In the genomic region with DNA sequence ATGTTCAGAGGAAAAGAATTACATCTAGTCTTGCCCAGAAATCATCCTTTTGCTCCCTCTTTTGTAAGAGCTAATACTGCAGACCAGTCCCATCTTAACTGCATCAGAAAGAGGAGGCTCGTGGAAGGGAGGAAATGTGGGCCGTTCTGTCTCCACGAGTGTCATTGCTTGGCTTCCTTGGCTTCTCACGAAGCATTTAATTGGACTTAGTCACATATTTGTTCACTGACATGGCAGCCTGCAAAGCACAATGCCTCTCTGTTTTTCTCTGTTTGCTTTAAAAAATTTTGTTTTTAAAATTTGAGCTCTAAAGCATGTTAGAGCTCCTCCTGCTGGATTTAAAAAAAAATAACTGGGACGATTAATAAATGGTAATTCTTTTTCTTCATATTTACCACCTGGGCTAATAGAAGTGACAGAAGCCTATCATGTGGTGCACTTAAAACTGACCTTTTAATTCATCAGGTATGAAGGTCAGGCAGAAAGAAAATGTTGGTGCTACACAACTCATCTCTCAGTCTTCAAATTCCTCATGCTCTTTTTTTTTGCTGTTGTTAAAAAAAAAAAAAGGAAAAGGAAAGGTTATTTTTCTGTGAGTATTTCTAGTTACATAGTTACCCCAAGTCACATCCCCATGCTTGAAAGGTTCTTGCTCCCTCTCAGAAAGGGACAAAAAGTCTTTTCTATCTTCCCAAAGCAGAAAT, we compare ENCODE assay signal across 8 cellular contexts. TPM values are rescaled to one million over a fixed set of nuclear protein-coding genes. Genes with fewer than 3 reads are reported as not detected.
A peak's percentile ranks its signal among the peaks of the same experiment; 100 is the strongest.
DNase-seq lines count a peak whose midpoint lies in the region; ATAC-seq, FAIRE-seq and TF ChIP-seq lines count a peak whose summit lies in the region.

No MANE protein-coding gene starts in this region.

- peak; percentile 80 for FAIRE-seq in pancreas (lab: Jason Lieb, UNC)

- H3K4me3 Mint-ChIP-seq in activated naive CD8-positive, alpha-beta T cell treated with anti-CD3 and anti-CD28 coated beads, Interleukin-2, amount 10 ng/mL, durations not matched to agents 7 days and 5 days = peak overlapping the region; percentile 34

- H3K4me1 Mint-ChIP-seq in activated naive CD8-positive, alpha-beta T cell treated with anti-CD3 and anti-CD28 coated beads, Interleukin-2, amount 10 ng/mL, durations not matched to agents 7 days and 5 days = peaks cover 49% of the 10 kb centered on the region

- H3K4me1 ChIP-seq in pancreas = peaks cover 0 to 11% (median 8%) of the 10 kb centered on the region in 3 donors

- TF ChIP-seq CTCF in GM20000 (IDR thresholded peaks at IDR 0.05; ENCODE audit: extremely low read depth, missing control alignments) = no peak
- peak in 2 of 4 donors; percentile 36 for TF ChIP-seq CTCF in pancreas (IDR thresholded peaks at IDR 0.05)

- WGBS in pancreas, 2 donors = 6 to 9% methylated on average over 5 of the region's 5 CpGs

- peak overlapping the region in 2 of 4 donors; percentile 29 to 33 for H3K27ac ChIP-seq in pancreas

- H3K36me3 ChIP-seq in pancreas = no peaks in the 10 kb centered on the region

- no peaks in the 10 kb centered on the region for H3K9me3 Mint-ChIP-seq in activated naive CD8-positive, alpha-beta T cell treated with anti-CD3 and anti-CD28 coated beads, Interleukin-2, amount 10 ng/mL, durations not matched to agents 7 days and 5 days

- DNase-seq in CD1c-positive myeloid dendritic cell (ENCODE audit: extremely low spot score) (peak; percentile 48), GM20000 (ENCODE audit: low spot score) (peak; percentile 25), NCI-H460 (ENCODE audit: extremely low read depth, low read depth) (peak; percentile 90), head of caudate nucleus (peak in 41 of 42 donors; percentile 8 to 86 (median 57)), pancreas (peak in 3 of 6 donors; percentile 30 to 46 (median 32)), SK-N-DZ (ENCODE audit: low spot score) (no peak)
- no peak for DNase-seq in activated naive CD8-positive, alpha-beta T cell treated with anti-CD3 and anti-CD28 coated beads, Interleukin-2, amount 10 ng/mL, durations not matched to agents 7 days and 5 days

- no peaks in the 10 kb centered on the region for H3K27me3 ChIP-seq in pancreas

- ATAC-seq in activated naive CD8-positive, alpha-beta T cell treated with anti-CD3 and anti-CD28 coated beads, Interleukin-2, amount 10 ng/mL, durations not matched to agents 7 days and 5 days (ENCODE audit: low read depth) = peak; percentile 31
- ATAC-seq in pancreas (peak; percentile 64 to 86 (median 84)), GM21576 (IDR thresholded peaks at IDR 0.05; ENCODE audit: unreplicated experiment) (no peak)

- H3K36me3 Mint-ChIP-seq in activated naive CD8-positive, alpha-beta T cell treated with anti-CD3 and anti-CD28 coated beads, Interleukin-2, amount 10 ng/mL, durations not matched to agents 7 days and 5 days = peaks cover 1% of the 10 kb centered on the region

- no peaks in the 10 kb centered on the region for H3K9me3 ChIP-seq in pancreas

- POLR2A ChIA-PET in activated naive CD8-positive, alpha-beta T cell treated with anti-CD3 and anti-CD28 coated beads, Interleukin-2, amount 10 ng/mL, durations not matched to agents 7 days and 5 days (lab: Charles Lee) = interaction anchor here (1.0 to 1.8 kb wide), 2 partner anchors 19 to 41 kb away, joined by 4 to 5 read pairs; no protein-coding TSS in a partner anchor

- H3K27me3 Mint-ChIP-seq in activated naive CD8-positive, alpha-beta T cell treated with anti-CD3 and anti-CD28 coated beads, Interleukin-2, amount 10 ng/mL, durations not matched to agents 7 days and 5 days = no peaks in the 10 kb centered on the region

- H3K4me3 ChIP-seq in pancreas = no peak overlapping the region

- intact Hi-C loops in head of caudate nucleus (cut with DNase I) = loop anchor here (5.0 kb wide), 1 partner anchor 397 kb away; no protein-coding TSS in a partner anchor
- intact Hi-C loops in pancreas (cut with DNase I) = loop anchor here in 1 of 3 donors (5.0 kb wide), 1 partner anchor 307 kb away; no protein-coding TSS in a partner anchor

- H3K27ac Mint-ChIP-seq in activated naive CD8-positive, alpha-beta T cell treated with anti-CD3 and anti-CD28 coated beads, Interleukin-2, amount 10 ng/mL, durations not matched to agents 7 days and 5 days = peak overlapping the region; percentile 58

RNA-seq across cellular contexts. Expression of a gene that starts 21.0 kb away (rescaled TPM):
- not detected in 2 replicates for total RNA-seq in NCI-H460 (2014; rRNA removed; shearing (Covaris generic))
- polyA plus RNA-seq in NCI-H460 (2014; cell fraction: nucleus; rRNA removed) = not detected in 2 replicates
- not detected for total RNA-seq in activated naive CD8-positive, alpha-beta T cell treated with anti-CD3 and anti-CD28 coated beads, Interleukin-2, amount 10 ng/mL, durations not matched to agents 7 days and 5 days
- total RNA-seq in pancreas = not detected
- polyA plus RNA-seq in pancreas = not detected
- not detected in 2 replicates for polyA plus RNA-seq in SK-N-DZ (2014; cell fraction: cytosol; rRNA removed)
- polyA plus RNA-seq in SK-N-DZ (2014; cell fraction: nucleus; rRNA removed) = not detected in 2 replicates

RNA-seq across cellular contexts. Expression of a gene that starts 44.3 kb away (rescaled TPM):
- 27.9 and 30.9 TPM in 2 replicates for total RNA-seq in NCI-H460 (2014; rRNA removed; shearing (Covaris generic))
- 32.2 and 36.3 TPM in 2 replicates for polyA plus RNA-seq in NCI-H460 (2014; cell fraction: nucleus; rRNA removed)
- 10 to 100 TPM; 32.1 to 32.8 TPM for total RNA-seq in activated naive CD8-positive, alpha-beta T cell treated with anti-CD3 and anti-CD28 coated beads, Interleukin-2, amount 10 ng/mL, durations not matched to agents 7 days and 5 days
- total RNA-seq in pancreas = 10 to 100 TPM in 5 of 6 donors, 1 to 10 TPM in 1; 9.5 to 18.5 (median 12.7) TPM
- polyA plus RNA-seq in pancreas = 10 to 100 TPM; 13.8 to 17.9 TPM
- 47.6 and 58.8 TPM in 2 replicates for polyA plus RNA-seq in SK-N-DZ (2014; cell fraction: cytosol; rRNA removed)
- polyA plus RNA-seq in SK-N-DZ (2014; cell fraction: nucleus; rRNA removed) = 23.8 and 30.9 TPM in 2 replicates

Comparison
In these comparisons a context has a peak if more than half of its experiments do, and no peak if none do; other contexts are left out.
1. DNase-seq: peak in CD1c-positive myeloid dendritic cell (single experiment), GM20000 (single experiment), NCI-H460 (single experiment) and head of caudate nucleus (41 of 42); none in activated naive CD8-positive, alpha-beta T cell treated with anti-CD3 and anti-CD28 coated beads, Interleukin-2, amount 10 ng/mL, durations not matched to agents 7 days and 5 days (single experiment) and SK-N-DZ (single experiment).